In genomic region chr4:39237179-39237578, GRCh38 we compare ENCODE assay signal across 21 cellular contexts.
"Had no signal": no experiment of that assay in that cellular context is flagged by ENCODE, and none has a peak within 500 bp of the region (broad histone marks: within the 10 kb centered on the region; RNA-seq: fewer than 3 reads in every experiment).

No MANE protein-coding gene starts in this region.

- H3K9me3 ChIP-seq: gastroesophageal sphincter, heart left ventricle, mucosa of descending colon, prostate gland, stomach, upper lobe of left lung had no signal

- H3K27me3 Mint-ChIP-seq: activated CD4-positive, alpha-beta T cell treated with anti-CD3 and anti-CD28 coated beads, Interleukin-2, amount 10 ng/mL, durations not matched to agents 24 days and 14 days; activated T-cell treated with anti-CD3 and anti-CD28 coated beads, Interleukin-2, amount 50 U/mL, for 24 hours; naive B cell had no signal

- H3K4me1 ChIP-seq: gastroesophageal sphincter, heart left ventricle, neural progenitor cell, prostate gland, stomach, upper lobe of left lung had no signal

- H3K27me3 ChIP-seq: brain microvascular endothelial cell, gastroesophageal sphincter, heart left ventricle, neural progenitor cell, stomach, upper lobe of left lung had no signal

- H3K4me3 Mint-ChIP-seq: activated CD4-positive, alpha-beta T cell treated with anti-CD3 and anti-CD28 coated beads, Interleukin-2, amount 10 ng/mL, durations not matched to agents 24 days and 14 days; activated CD8-positive, alpha-beta T cell treated with anti-CD3 and anti-CD28 coated beads, Interleukin-2, amount 10 ng/mL, durations not matched to agents 7 days and 5 days; activated naive CD4-positive, alpha-beta T cell treated with anti-CD3 and anti-CD28 coated beads for 36 hours; activated T-cell treated with anti-CD3 and anti-CD28 coated beads, Interleukin-2, amount 50 U/mL, for 24 hours; immature natural killer cell; naive B cell; neural progenitor cell had no signal

- H3K36me3 ChIP-seq: brain microvascular endothelial cell, prostate gland had no signal

- H3K9me3 Mint-ChIP-seq: activated CD4-positive, alpha-beta T cell treated with anti-CD3 and anti-CD28 coated beads, Interleukin-2, amount 10 ng/mL, durations not matched to agents 24 days and 14 days; activated naive CD4-positive, alpha-beta T cell treated with anti-CD3 and anti-CD28 coated beads for 36 hours; activated T-cell treated with anti-CD3 and anti-CD28 coated beads, Interleukin-2, amount 50 U/mL, for 24 hours; immature natural killer cell; naive B cell; neural progenitor cell had no signal

- H3K27ac ChIP-seq: brain microvascular endothelial cell, gastroesophageal sphincter, heart left ventricle, neural progenitor cell, prostate gland, skin epidermis, stomach, upper lobe of left lung had no signal

- H3K4me1 Mint-ChIP-seq: activated CD4-positive, alpha-beta T cell treated with anti-CD3 and anti-CD28 coated beads, Interleukin-2, amount 10 ng/mL, durations not matched to agents 24 days and 14 days; immature natural killer cell; naive B cell; neural progenitor cell had no signal

- ATAC-seq: activated CD8-positive, alpha-beta T cell treated with anti-CD3 and anti-CD28 coated beads, Interleukin-2, amount 10 ng/mL, durations not matched to agents 7 days and 5 days; gastroesophageal sphincter; heart left ventricle; left ventricle myocardium superior; mucosa of descending colon; right cardiac atrium had no signal

- DNase-seq: activated CD4-positive, alpha-beta T cell treated with anti-CD3 and anti-CD28 coated beads, Interleukin-2, amount 10 ng/mL, durations not matched to agents 24 days and 14 days; activated CD8-positive, alpha-beta T cell treated with anti-CD3 and anti-CD28 coated beads, Interleukin-2, amount 10 ng/mL, durations not matched to agents 7 days and 5 days; activated naive CD4-positive, alpha-beta T cell treated with anti-CD3 and anti-CD28 coated beads for 36 hours; activated T-cell treated with anti-CD3 and anti-CD28 coated beads, Interleukin-2, amount 50 U/mL, for 24 hours; brain microvascular endothelial cell; effector CD4-positive, alpha-beta T cell; heart left ventricle; immature natural killer cell; left ventricle myocardium superior; mucosa of descending colon; naive B cell; right cardiac atrium; stimulated activated CD4-positive, alpha-beta T cell treated with anti-CD3 and anti-CD28 coated beads, Interleukin-15, amount 100 ng/mL, for 24 hours; stimulated activated CD4-positive, alpha-beta T cell treated with anti-CD3 and anti-CD28 coated beads, Interleukin-2, amount 100 ng/mL, for 48 hours; stomach; T-helper 9 cell; upper lobe of left lung had no signal

- H3K27ac Mint-ChIP-seq: activated CD4-positive, alpha-beta T cell treated with anti-CD3 and anti-CD28 coated beads, Interleukin-2, amount 10 ng/mL, durations not matched to agents 24 days and 14 days; activated CD8-positive, alpha-beta T cell treated with anti-CD3 and anti-CD28 coated beads, Interleukin-2, amount 10 ng/mL, durations not matched to agents 7 days and 5 days; activated naive CD4-positive, alpha-beta T cell treated with anti-CD3 and anti-CD28 coated beads for 36 hours; activated T-cell treated with anti-CD3 and anti-CD28 coated beads, Interleukin-2, amount 50 U/mL, for 24 hours; neural progenitor cell had no signal

- H3K4me3 ChIP-seq: gastroesophageal sphincter, heart left ventricle, mucosa of descending colon, neural progenitor cell, prostate gland, skin epidermis, stomach, upper lobe of left lung had no signal
